Comparison of ENCODE assay signal across 20 cellular contexts in genomic region chr7:41146423-41146822, GRCh38.
"Had no signal": no experiment of that assay in that cellular context is flagged by ENCODE, and none has a peak within 500 bp of the region (broad histone marks: within the 10 kb centered on the region; RNA-seq: fewer than 3 reads in every experiment).

No MANE protein-coding gene starts in this region.

- H3K27me3 ChIP-seq: MG63, SJSA1 had no signal

- H3K36me3 ChIP-seq: MG63, SJSA1 had no signal

- H3K9me3 ChIP-seq: MG63, SJSA1 had no signal

- DNase-seq: KBM-7, MG63, NCI-H1092, NCI-H1105 treated with DMSO at 0.1 percent for 48 hours, NCI-H1417 treated with DMSO at 0.1 percent for 48 hours, NCI-H146, NCI-H1694 treated with DMSO at 0.1 percent for 48 hours, NCI-H1930, NCI-H2081, NCI-H2107, NCI-H2227 treated with DMSO at 0.1 percent for 48 hours, NCI-H446, NCI-H510A, NCI-H524 treated with DMSO at 0.1 percent for 48 hours, NCI-H774, Right ventricle myocardium superior, SIG-M5 had no signal

- H3K27ac ChIP-seq: SJSA1, SK-N-MC had no signal

- ATAC-seq: Panc1 had no signal

- H3K4me3 ChIP-seq: MG63, SJSA1, SK-N-MC had no signal
